In genomic region chr4:7803371-7803770, GRCh38 we compare ENCODE assay signal across 10 cellular contexts.
DNase-seq lines count a peak whose midpoint lies in the region; ATAC-seq and TF ChIP-seq lines count a peak whose summit lies in the region.
"Had no signal": no experiment of that assay in that cellular context is flagged by ENCODE, and none has a peak within 500 bp of the region (broad histone marks: within the 10 kb centered on the region; RNA-seq: fewer than 3 reads in every experiment).

No MANE protein-coding gene starts in this region.

- H3K27me3 ChIP-seq in GM23248 (replicated peaks; ENCODE audit: insufficient read depth): no peaks in the 10 kb centered on the region
- H3K27me3 ChIP-seq in PC-9 (ENCODE audit: insufficient read depth, low read depth): no peaks in the 10 kb centered on the region
- no peaks in the 10 kb centered on the region for H3K27me3 ChIP-seq in gastroesophageal sphincter
- no peaks in the 10 kb centered on the region for H3K27me3 ChIP-seq in sigmoid colon
- H3K27me3 ChIP-seq: dorsolateral prefrontal cortex, heart right ventricle had no signal

- in situ Hi-C loops in GM23248 (cut with MboI): loop anchor here (10.0 kb wide), 1 partner anchor 181 kb away; no protein-coding TSS in a partner anchor

- 94 to 96% methylated on average over 6 to 7 of the region's 7 CpGs for WGBS in GM23248 (ENCODE audit: low coverage in 1 of 2, low lambda C conversion rate in 2 of 2, missing lambda C conversion rate in 2 of 2), 2 experiments
- WGBS in gastroesophageal sphincter (ENCODE audit: low coverage in 1 of 2), 2 donors: 100% methylated on average over 1 to 2 of the region's 7 CpGs
- 92 to 96% methylated on average over 7 of the region's 7 CpGs for WGBS in sigmoid colon, 2 donors

- ATAC-seq in gastroesophageal sphincter: no peak

- peaks cover 67% of the 10 kb centered on the region for H3F3A ChIP-seq in GM23248 (ENCODE audit: insufficient read depth)
- H3F3A ChIP-seq in PC-9 (ENCODE audit: insufficient read depth, low read depth): peaks cover 54% of the 10 kb centered on the region

- BruUV-seq in PC-9 (replicated peaks; lab: Mats Ljungman, UMichigan): no TSS peak

- TF ChIP-seq EP300 in gastroesophageal sphincter (IDR thresholded peaks at IDR 0.05): no peak
- TF ChIP-seq EP300 in sigmoid colon (IDR thresholded peaks at IDR 0.05): no peak

- DNase-seq in GM23248: no peak
- DNase-seq in PC-9: no peak
- peak; percentile 65 for DNase-seq in sigmoid colon
- no peak for DNase-seq in hypothalamus (lab: John Stamatoyannopoulos, UW)
- DNase-seq in HEK293T (ENCODE audit: extremely low spot score): no peak
- DNase-seq in NCI-H146 treated with DMSO at 0.1 percent for 48 hours (lab: John Stamatoyannopoulos, UW; ENCODE audit: unreplicated experiment): no peak
- DNase-seq: NCI-H526 treated with DMSO at 0.1 percent for 48 hours had no signal

- H3K4me3 ChIP-seq in GM23248: no peak overlapping the region
- no peak overlapping the region for H3K4me3 ChIP-seq in PC-9
- no peak overlapping the region for H3K4me3 ChIP-seq in gastroesophageal sphincter
- H3K4me3 ChIP-seq in sigmoid colon: no peak overlapping the region
- H3K4me3 ChIP-seq: dorsolateral prefrontal cortex, heart right ventricle had no signal

- H3K9ac ChIP-seq in GM23248: peak overlapping the region; percentile 18; the same call in 1 of the 2 replicates

- H3K36me3 ChIP-seq in GM23248 (ENCODE audit: low read depth) (peaks cover 59% of the 10 kb centered on the region), PC-9 (ENCODE audit: low read depth) (peaks cover 26% of the 10 kb centered on the region), gastroesophageal sphincter (peaks cover 0 to 38% of the 10 kb centered on the region in 2 donors), sigmoid colon (peaks cover 10 to 29% (median 21%) of the 10 kb centered on the region in 4 donors)

- H3K27ac ChIP-seq in GM23248: peak overlapping the region; percentile 33
- H3K27ac ChIP-seq in PC-9: peak overlapping the region; percentile 18; the same call in 1 of the 2 replicates
- peak overlapping the region in 3 of 4 donors; percentile 3 to 85 (median 54) for H3K27ac ChIP-seq in gastroesophageal sphincter
- H3K27ac ChIP-seq in sigmoid colon: peak overlapping the region in 3 of 4 donors; percentile 78 to 86 (median 79)

- H3K4me1 ChIP-seq in GM23248 (ENCODE audit: insufficient read depth): peaks cover 37% of the 10 kb centered on the region
- peaks cover 25% of the 10 kb centered on the region for H3K4me1 ChIP-seq in PC-9 (replicated peaks; ENCODE audit: insufficient read depth)
- H3K4me1 ChIP-seq in gastroesophageal sphincter: peaks cover 14 to 65% (median 33%) of the 10 kb centered on the region in 3 donors
- peaks cover 0 to 59% (median 52%) of the 10 kb centered on the region in 4 donors for H3K4me1 ChIP-seq in sigmoid colon

- POLR2A ChIA-PET in PC-9 (lab: Charles Lee; ENCODE audit: unreplicated experiment): interaction anchor here (1.2 kb wide), 1 partner anchor 175 kb away, joined by 4 read pairs; no protein-coding TSS in a partner anchor
- POLR2A ChIA-PET in HEK293T (lab: Yijun Ruan, JAX): interaction anchor here (1.2 kb wide), 1 partner anchor 25 kb away, joined by 3 read pairs; no protein-coding TSS in a partner anchor

- CTCF ChIA-PET in PC-9 (lab: Charles Lee): interaction anchor here (0.5 to 1.0 kb wide), 2 partner anchors 34 to 72 kb away, joined by 3 read pairs; no protein-coding TSS in a partner anchor
- CTCF ChIA-PET in HEK293T (lab: Yijun Ruan, JAX): interaction anchor here (1.0 to 3.3 kb wide), 18 partner anchors 9 to 186 kb away, joined by 3 to 19 read pairs (median 6); no protein-coding TSS in a partner anchor

- TF ChIP-seq POLR2A in gastroesophageal sphincter (IDR thresholded peaks at IDR 0.05) (no peak), sigmoid colon (IDR thresholded peaks at IDR 0.05) (no peak)

- H3K4me2 ChIP-seq in GM23248 (ENCODE audit: unreplicated experiment) (no peak overlapping the region), PC-9 (no peak overlapping the region)

- H2AFZ ChIP-seq in GM23248 (no peak overlapping the region), PC-9 (no peak overlapping the region)

- H3K9me3 ChIP-seq in GM23248 (ENCODE audit: low read depth): no peaks in the 10 kb centered on the region
- H3K9me3 ChIP-seq in PC-9 (ENCODE audit: insufficient read depth, low read depth): no peaks in the 10 kb centered on the region
- no peaks in the 10 kb centered on the region for H3K9me3 ChIP-seq in gastroesophageal sphincter
- no peaks in the 10 kb centered on the region for H3K9me3 ChIP-seq in sigmoid colon
- H3K9me3 ChIP-seq: heart right ventricle had no signal

- peaks cover 88% of the 10 kb centered on the region for H3K79me2 ChIP-seq in GM23248 (ENCODE audit: insufficient read depth)
- peaks cover 4% of the 10 kb centered on the region; the same call in 1 of the 2 replicates for H3K79me2 ChIP-seq in PC-9 (ENCODE audit: low read depth)

- no peaks in the 10 kb centered on the region for H3K9me2 ChIP-seq in GM23248 (ENCODE audit: insufficient read depth)
- no peaks in the 10 kb centered on the region for H3K9me2 ChIP-seq in PC-9 (ENCODE audit: insufficient read depth)

- H4K20me1 ChIP-seq in GM23248 (ENCODE audit: insufficient read depth) (no peaks in the 10 kb centered on the region), PC-9 (ENCODE audit: insufficient read depth) (peaks cover 8% of the 10 kb centered on the region)

- intact Hi-C loops in PC-9 (cut with micrococcal nuclease; ENCODE audit: unreplicated experiment) (loop anchor here (5.0 kb wide), 1 partner anchor 611 kb away; the partner anchor contains the start of gene SORCS2), sigmoid colon (cut with DNase I) (no loop called here)

- TF ChIP-seq CTCF in PC-9 (conservative IDR thresholded peaks at IDR 0.05) (no peak), gastroesophageal sphincter (IDR thresholded peaks at IDR 0.05) (no peak), sigmoid colon (IDR thresholded peaks at IDR 0.05) (no peak)

TF ChIP-seq in HEK293T, 16 proteins besides CTCF, POLR2A, EP300 and RAD21:
- TF ChIP-seq L3MBTL2 (conservative IDR thresholded peaks at IDR 0.05): no peak
- no peak for TF ChIP-seq ARNT (IDR thresholded peaks at IDR 0.05)
- TF ChIP-seq BHLHE40 (IDR thresholded peaks at IDR 0.05; ENCODE audit: borderline replicate concordance): no peak
- TF ChIP-seq TARDBP (IDR thresholded peaks at IDR 0.05): no peak
- no peak for TF ChIP-seq FOXK2 (IDR thresholded peaks at IDR 0.05)
- TF ChIP-seq HDGF (IDR thresholded peaks at IDR 0.05; ENCODE audit: borderline replicate concordance): no peak
- no peak for TF ChIP-seq SP1 (IDR thresholded peaks at IDR 0.05)
- no peak for TF ChIP-seq FOXA1 (IDR thresholded peaks at IDR 0.05)
- no peak for TF ChIP-seq SUZ12 (IDR thresholded peaks at IDR 0.05)
- no peak for TF ChIP-seq CTBP1 (IDR thresholded peaks at IDR 0.05; ENCODE audit: borderline replicate concordance)
- TF ChIP-seq ELF4 (IDR thresholded peaks at IDR 0.05): no peak
- TF ChIP-seq ZNF384 (IDR thresholded peaks at IDR 0.05): no peak
- TF ChIP-seq LEF1 (IDR thresholded peaks at IDR 0.05; ENCODE audit: borderline replicate concordance): no peak
- no peak for TF ChIP-seq FOXM1 (IDR thresholded peaks at IDR 0.05; ENCODE audit: borderline replicate concordance)
- no peak for TF ChIP-seq PKNOX1 (IDR thresholded peaks at IDR 0.05)
- no peak for TF ChIP-seq NFRKB (IDR thresholded peaks at IDR 0.05)

Comparison
In these comparisons a context has a peak if more than half of its experiments do, and no peak if none do; other contexts are left out.
1. H3K27ac ChIP-seq: peak in every context shown above with its lines; median percentile 79 in sigmoid colon; 54 in gastroesophageal sphincter; 33 in GM23248; 18 in PC-9.